Comparison of ENCODE assay signal across 18 cellular contexts in genomic region chr18:9695605-9696004, GRCh38. TPM values are rescaled to one million over a fixed set of nuclear protein-coding genes. Genes with fewer than 3 reads are reported as not detected.
DNase-seq lines count a peak whose midpoint lies in the region; ATAC-seq and TF ChIP-seq lines count a peak whose summit lies in the region.
"Had no signal": no experiment of that assay in that cellular context is flagged by ENCODE, and none has a peak within 500 bp of the region (broad histone marks: within the 10 kb centered on the region; RNA-seq: fewer than 3 reads in every experiment).

No MANE protein-coding gene starts in this region.

- H4K91ac ChIP-seq in neuronal stem cell (ENCODE audit: low read depth, low read length, poor library complexity) (no peak overlapping the region), trophoblast cell (ENCODE audit: low read depth, low read length) (no peak overlapping the region)

- H3K27me3 Mint-ChIP-seq in activated CD8-positive, alpha-beta memory T cell treated with anti-CD3 and anti-CD28 coated beads, Interleukin-2, amount 10 ng/mL, durations not matched to agents 7 days and 5 days: peaks cover 57% of the 10 kb centered on the region

- H3K4me3 ChIP-seq in esophagus muscularis mucosa (no peak overlapping the region), neuronal stem cell (ENCODE audit: low read length in 2 of 2) (no peak overlapping the region), trophoblast cell (ENCODE audit: low read depth, low read length) (no peak overlapping the region)

- peaks cover 13% of the 10 kb centered on the region for H3K4me1 Mint-ChIP-seq in activated CD8-positive, alpha-beta memory T cell treated with anti-CD3 and anti-CD28 coated beads, Interleukin-2, amount 10 ng/mL, durations not matched to agents 7 days and 5 days

- H2AK5ac ChIP-seq in neuronal stem cell (ENCODE audit: low read depth, low read length): no peak overlapping the region
- H2AK5ac ChIP-seq in trophoblast cell (ENCODE audit: low read length): no peak overlapping the region

- TF ChIP-seq EP300 in esophagus muscularis mucosa (IDR thresholded peaks at IDR 0.05): no peak

- intact Hi-C loops in esophagus muscularis mucosa (cut with DNase I): no loop called here

- H3K79me1 ChIP-seq in neuronal stem cell (ENCODE audit: low read depth, low read length) (no peaks in the 10 kb centered on the region), trophoblast cell (ENCODE audit: low read length) (peaks cover 3% of the 10 kb centered on the region)

- ATAC-seq in activated CD8-positive, alpha-beta memory T cell treated with anti-CD3 and anti-CD28 coated beads, Interleukin-2, amount 10 ng/mL, durations not matched to agents 7 days and 5 days: no peak
- no peak for ATAC-seq in HG02588 (IDR thresholded peaks at IDR 0.05; ENCODE audit: unreplicated experiment)
- ATAC-seq: CD8-positive, alpha-beta T cell had no signal

- no peaks in the 10 kb centered on the region for H3K9me3 Mint-ChIP-seq in activated CD8-positive, alpha-beta memory T cell treated with anti-CD3 and anti-CD28 coated beads, Interleukin-2, amount 10 ng/mL, durations not matched to agents 7 days and 5 days (ENCODE audit: low read depth)
- H3K9me3 Mint-ChIP-seq: CD8-positive, alpha-beta T cell had no signal

- no peak overlapping the region for H2BK5ac ChIP-seq in neuronal stem cell (ENCODE audit: low read length)
- no peak overlapping the region for H2BK5ac ChIP-seq in trophoblast cell (ENCODE audit: low read depth, low read length, poor library complexity)

- H3K14ac ChIP-seq in neuronal stem cell (ENCODE audit: low read length): no peak overlapping the region
- no peak overlapping the region for H3K14ac ChIP-seq in trophoblast cell (ENCODE audit: low read length)

- H3K4me1 ChIP-seq in esophagus muscularis mucosa (no peaks in the 10 kb centered on the region), neuronal stem cell (ENCODE audit: control insufficient read depth in 2 of 2, insufficient read depth in 1 of 2, low read depth in 1 of 2, low read length in 2 of 2) (peaks cover 2% of the 10 kb centered on the region in 2 donors), trophoblast cell (ENCODE audit: control insufficient read depth in 1 of 2, insufficient read depth in 2 of 2, low read length in 2 of 2) (peaks cover 3 to 4% of the 10 kb centered on the region in 2 experiments)

- H3K4me3 Mint-ChIP-seq in activated CD8-positive, alpha-beta memory T cell treated with anti-CD3 and anti-CD28 coated beads, Interleukin-2, amount 10 ng/mL, durations not matched to agents 7 days and 5 days: no peak overlapping the region
- H3K4me3 Mint-ChIP-seq: CD8-positive, alpha-beta T cell had no signal

- H4K12ac ChIP-seq in trophoblast cell (ENCODE audit: low read depth, low read length): no peak overlapping the region

- 78% methylated on average over 5 of the region's 5 CpGs for WGBS in esophagus muscularis mucosa
- no CpG with 5 or more reads among the region's 5 CpGs for WGBS in neuronal stem cell (ENCODE audit: extremely low coverage in 2 of 2, insufficient read length in 2 of 2, insufficient replicate concordance in 1 of 2), 2 donors
- no CpG with 5 or more reads among the region's 5 CpGs for WGBS in trophoblast cell (ENCODE audit: extremely low coverage, insufficient coverage, insufficient read length)

- no peak for TF ChIP-seq CTCF in esophagus muscularis mucosa (IDR thresholded peaks at IDR 0.05)

- H2BK15ac ChIP-seq in neuronal stem cell (ENCODE audit: low read length): no peak overlapping the region

- TF ChIP-seq POLR2A in esophagus muscularis mucosa (IDR thresholded peaks at IDR 0.05; ENCODE audit: low read depth): no peak

- H2AFZ ChIP-seq in neuronal stem cell (ENCODE audit: low read length): peak overlapping the region; percentile 59
- no peak overlapping the region for H2AFZ ChIP-seq in trophoblast cell (ENCODE audit: insufficient read depth, low read length, poor library complexity)

- H3K23ac ChIP-seq in neuronal stem cell (ENCODE audit: low read depth, low read length, poor library complexity) (no peak overlapping the region), trophoblast cell (ENCODE audit: low read length) (no peak overlapping the region)

- H2BK12ac ChIP-seq in neuronal stem cell (ENCODE audit: low read length) (no peak overlapping the region), trophoblast cell (ENCODE audit: low read length) (no peak overlapping the region)

- no peaks in the 10 kb centered on the region for H3K36me3 ChIP-seq in esophagus muscularis mucosa
- H3K36me3 ChIP-seq in neuronal stem cell (replicated peaks in 1 of 2; ENCODE audit: control insufficient read depth in 2 of 2, insufficient read depth in 2 of 2, low read length in 2 of 2): no peaks in the 10 kb centered on the region
- H3K36me3 ChIP-seq in trophoblast cell (ENCODE audit: control insufficient read depth in 1 of 2, insufficient read depth in 2 of 2, low read length in 2 of 2): no peaks in the 10 kb centered on the region

- H3K18ac ChIP-seq in neuronal stem cell (ENCODE audit: low read length): no peak overlapping the region
- no peak overlapping the region for H3K18ac ChIP-seq in trophoblast cell (ENCODE audit: low read length)

- peak; percentile 72 for DNase-seq in D341Med (ENCODE audit: low spot score)
- DNase-seq in NCI-H82 treated with DMSO at 0.1 percent for 48 hours (lab: John Stamatoyannopoulos, UW; ENCODE audit: unreplicated experiment): peak; percentile 35
- DNase-seq in esophagus muscularis mucosa (ENCODE audit: extremely low spot score): peak; percentile 53
- DNase-seq in neuronal stem cell (ENCODE audit: low spot score): no peak
- no peak for DNase-seq in activated CD8-positive, alpha-beta memory T cell treated with anti-CD3 and anti-CD28 coated beads, Interleukin-2, amount 10 ng/mL, durations not matched to agents 7 days and 5 days
- DNase-seq in RKO (ENCODE audit: low spot score): no peak
- no peak for DNase-seq in trophoblast cell
- DNase-seq: C1 segment of cervical spinal cord; CD8-positive, alpha-beta T cell; DMS153; KBM-7; NCI-H1092 treated with DMSO at 0.1 percent for 48 hours; NCI-H1436 treated with DMSO at 0.1 percent for 48 hours; NCI-H1930; NCI-H345; NCI-H774; Right ventricle myocardium superior had no signal

- H3K4ac ChIP-seq in neuronal stem cell (ENCODE audit: low read length) (no peak overlapping the region), trophoblast cell (ENCODE audit: low read depth, low read length) (no peak overlapping the region)

- no peak overlapping the region for H3K27ac Mint-ChIP-seq in activated CD8-positive, alpha-beta memory T cell treated with anti-CD3 and anti-CD28 coated beads, Interleukin-2, amount 10 ng/mL, durations not matched to agents 7 days and 5 days
- H3K27ac Mint-ChIP-seq: CD8-positive, alpha-beta T cell had no signal

- H3K36me3 Mint-ChIP-seq in activated CD8-positive, alpha-beta memory T cell treated with anti-CD3 and anti-CD28 coated beads, Interleukin-2, amount 10 ng/mL, durations not matched to agents 7 days and 5 days: no peaks in the 10 kb centered on the region
- H3K36me3 Mint-ChIP-seq: CD8-positive, alpha-beta T cell had no signal

- H3K4me2 ChIP-seq in neuronal stem cell (ENCODE audit: insufficient read depth, low read length, poor library complexity, severe bottlenecking) (no peak overlapping the region), trophoblast cell (ENCODE audit: low read length) (no peak overlapping the region)

- H3K9me3 ChIP-seq in esophagus muscularis mucosa: no peaks in the 10 kb centered on the region
- H3K9me3 ChIP-seq in neuronal stem cell (replicated peaks in 1 of 2; ENCODE audit: control insufficient read depth in 2 of 2, insufficient read depth in 1 of 2, low read depth in 1 of 2, low read length in 2 of 2): no peaks in the 10 kb centered on the region
- H3K9me3 ChIP-seq in trophoblast cell (ENCODE audit: insufficient read depth, low read depth, low read length): no peaks in the 10 kb centered on the region

- H2BK120ac ChIP-seq in neuronal stem cell (ENCODE audit: low read depth, low read length) (no peak overlapping the region), trophoblast cell (ENCODE audit: insufficient read depth, low read length, poor library complexity) (no peak overlapping the region)

- no peak overlapping the region for H3K27ac ChIP-seq in esophagus muscularis mucosa (replicated peaks in 1 of 4)
- no peak overlapping the region for H3K27ac ChIP-seq in neuronal stem cell (replicated peaks; ENCODE audit: low read length)
- no peak overlapping the region for H3K27ac ChIP-seq in trophoblast cell (ENCODE audit: low read depth, low read length)

- H4K8ac ChIP-seq in neuronal stem cell (ENCODE audit: low read depth, low read length) (no peak overlapping the region), trophoblast cell (ENCODE audit: low read depth, low read length) (no peak overlapping the region)

- H3K27me3 ChIP-seq in esophagus muscularis mucosa (no peaks in the 10 kb centered on the region), neuronal stem cell (ENCODE audit: control insufficient read depth in 3 of 3, insufficient read depth in 3 of 3, low read depth in 1 of 3, low read length in 3 of 3) (no peaks in the 10 kb centered on the region), trophoblast cell (ENCODE audit: insufficient read depth, low read length) (no peaks in the 10 kb centered on the region)

- H3K79me2 ChIP-seq in trophoblast cell (ENCODE audit: control insufficient read depth, insufficient read depth, low read length, poor library complexity): no peaks in the 10 kb centered on the region

- H3K9ac ChIP-seq in neuronal stem cell (ENCODE audit: low read depth, low read length, poor library complexity) (no peak overlapping the region), trophoblast cell (ENCODE audit: low read length) (no peak overlapping the region)

- CTCF ChIA-PET in activated CD8-positive, alpha-beta memory T cell treated with anti-CD3 and anti-CD28 coated beads, Interleukin-2, amount 10 ng/mL, durations not matched to agents 7 days and 5 days (lab: Charles Lee): no interaction called here

RNA-seq across cellular contexts. Expression of gene RAB31, which starts 12.5 kb away (rescaled TPM):
- total RNA-seq in esophagus muscularis mucosa: 100 to 1,000 TPM in 2 of 4 donors, 10 to 100 TPM in 2; 94.0 to 145 (median 107) TPM
- 30.4 TPM for polyA plus RNA-seq in neuronal stem cell (2013, experiment 1 of 2)
- polyA plus RNA-seq in neuronal stem cell (2013, experiment 2 of 2): 34.5 TPM
- total RNA-seq in activated CD8-positive, alpha-beta memory T cell treated with anti-CD3 and anti-CD28 coated beads, Interleukin-2, amount 10 ng/mL, durations not matched to agents 7 days and 5 days: not detected
- polyA plus RNA-seq in trophoblast cell (2013): 287 and 288 TPM in 2 replicates

Comparison
In these comparisons a context has a peak if more than half of its experiments do, and no peak if none do; other contexts are left out.
1. DNase-seq: peak in D341Med (single experiment), NCI-H82 treated with DMSO at 0.1 percent for 48 hours (single experiment) and esophagus muscularis mucosa (single experiment); none in neuronal stem cell (single experiment), activated CD8-positive, alpha-beta memory T cell treated with anti-CD3 and anti-CD28 coated beads, Interleukin-2, amount 10 ng/mL, durations not matched to agents 7 days and 5 days (single experiment), RKO (single experiment) and trophoblast cell (0 of 2).
2. RNA of gene RAB31, which starts 12.5 kb away (total RNA-seq): 94.0 to 145 TPM in esophagus muscularis mucosa; not detected in activated CD8-positive, alpha-beta memory T cell treated with anti-CD3 and anti-CD28 coated beads, Interleukin-2, amount 10 ng/mL, durations not matched to agents 7 days and 5 days; every median in the first group is over 10 times any median in the second.